In the genomic region with DNA sequence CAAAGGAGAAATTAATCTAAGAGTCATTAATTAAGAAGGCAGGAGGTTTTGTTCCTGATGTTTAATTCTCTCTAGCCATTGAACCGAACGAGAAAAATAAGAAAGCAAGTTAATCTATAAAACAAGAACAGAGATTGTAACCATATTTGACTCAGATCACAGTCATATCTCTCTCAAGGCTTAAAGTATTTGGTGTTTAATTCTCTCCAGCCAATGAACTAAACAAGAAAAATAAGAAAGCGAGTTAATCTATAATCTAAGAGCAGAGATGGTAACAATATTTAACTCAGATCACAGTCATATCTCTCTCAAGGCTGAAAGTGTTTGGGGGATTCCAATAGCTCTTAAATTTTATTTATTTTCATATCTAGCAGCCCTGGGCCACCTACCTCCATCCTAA, we compare ENCODE assay signal across 16 cellular contexts.
DNase-seq lines count a peak whose midpoint lies in the region; ATAC-seq and FAIRE-seq lines count a peak whose summit lies in the region.
"Had no signal": no experiment of that assay in that cellular context is flagged by ENCODE, and none has a peak within 500 bp of the region (broad histone marks: within the 10 kb centered on the region; RNA-seq: fewer than 3 reads in every experiment).

No MANE protein-coding gene starts in this region.

- no peak for DNase-seq in HTR-8/SVneo (ENCODE audit: insufficient read length, low spot score)
- DNase-seq in UCSD-AML1 (lab: John Stamatoyannopoulos, UW; ENCODE audit: unreplicated experiment), result no peak
- DNase-seq in ureter (ENCODE audit: low spot score), result no peak
- DNase-seq in SIG-M5 treated with dmso at 0.1 percent for 504 hours (lab: John Stamatoyannopoulos, UW; ENCODE audit: unreplicated experiment), result no peak
- DNase-seq: 8988T; activated CD4-positive, alpha-beta memory T cell treated with anti-CD3 and anti-CD28 coated beads for 36 hours; DMS79; midbrain; NCI-H2107; occipital lobe had no signal

- peak; percentile 47 for ATAC-seq in GM18498 (IDR thresholded peaks at IDR 0.05; ENCODE audit: unreplicated experiment)
- peak; percentile 76 for ATAC-seq in GM19463 (IDR thresholded peaks at IDR 0.05; ENCODE audit: unreplicated experiment)
- ATAC-seq in HG02840 (IDR thresholded peaks at IDR 0.05; ENCODE audit: low FRiP score, unreplicated experiment), result peak; percentile 77
- ATAC-seq in HG03439 (IDR thresholded peaks at IDR 0.05; ENCODE audit: unreplicated experiment), result peak; percentile 71
- ATAC-seq: stimulated activated effector memory CD8-positive, alpha-beta T cell treated with anti-CD3 and anti-CD28 coated beads, Interleukin-12 subunit alpha, Interleukin-12 subunit beta, amount 100 ng/mL, for 72 hours had no signal

- FAIRE-seq in HTR-8/SVneo (lab: Jason Lieb, UNC), result no peak
- FAIRE-seq: TTC549 had no signal
